Comparison of ENCODE assay signal across 8 cellular contexts in the genomic region with DNA sequence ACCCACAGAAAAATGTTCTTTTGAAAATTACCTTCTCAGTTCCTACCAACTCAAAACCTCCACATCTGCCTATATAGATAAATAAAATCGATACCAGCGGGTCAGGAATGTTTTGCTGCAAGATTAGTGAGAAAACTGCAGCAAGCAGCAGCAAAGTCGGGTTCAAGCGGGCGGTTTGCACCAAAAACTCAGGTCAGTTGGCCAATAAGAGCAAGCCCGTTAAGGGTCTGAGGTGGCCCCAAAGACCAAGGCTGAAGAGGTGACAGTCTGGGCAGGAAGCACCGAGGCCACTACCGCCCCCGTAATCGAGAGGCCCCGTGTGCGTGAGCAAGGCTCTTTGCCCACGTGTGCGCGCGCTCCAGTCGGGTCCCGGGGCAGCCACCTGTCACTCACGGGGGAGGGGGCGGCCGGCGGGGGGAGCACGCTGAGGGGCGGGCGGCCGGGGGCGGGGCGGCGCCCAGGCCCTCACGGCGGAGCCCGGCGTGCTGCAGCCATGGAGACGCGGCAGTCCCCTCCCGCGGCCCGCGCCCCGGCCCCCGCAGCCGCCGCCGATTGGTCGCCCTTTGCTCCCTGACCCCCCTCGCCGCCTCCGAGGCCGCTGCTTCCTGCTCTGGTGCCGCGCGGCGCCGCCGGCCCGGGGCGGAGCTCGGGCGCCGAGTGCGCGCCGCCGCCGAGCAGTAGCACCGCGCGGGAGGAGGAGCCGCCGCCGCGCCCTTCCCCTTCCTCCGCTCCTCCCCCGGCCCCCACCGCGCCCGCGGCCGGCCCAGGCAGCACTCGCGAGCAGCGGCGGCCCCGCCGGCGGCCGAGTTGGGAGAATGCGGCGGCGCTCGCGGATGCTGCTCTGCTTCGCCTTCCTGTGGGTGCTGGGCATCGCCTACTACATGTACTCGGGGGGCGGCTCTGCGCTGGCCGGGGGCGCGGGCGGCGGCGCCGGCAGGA. TPM values are rescaled to one million over a fixed set of nuclear protein-coding genes. Genes with fewer than 3 reads are reported as not detected.
A peak's percentile ranks its signal among the peaks of the same experiment; 100 is the strongest.
DNase-seq lines count a peak whose midpoint lies in the region; ATAC-seq and TF ChIP-seq lines count a peak whose summit lies in the region.

A gene (plus strand): TSS at position 773 of the 939 bp plus-strand sequence. CDS start 43 bp downstream, at position 816.

- peak; percentile 86 for ATAC-seq in GM19468 (IDR thresholded peaks at IDR 0.05; ENCODE audit: extremely low read depth, unreplicated experiment)
- peak; percentile 95 for ATAC-seq in lung (ENCODE audit: insufficient read depth, low FRiP score)

- H3K4me3 ChIP-seq in lung: peak within 1 kb of the TSS; percentile 88

- peak within 1 kb of the TSS; percentile 91 to 95 for H3K27ac ChIP-seq in lung (ENCODE audit: low read depth in 1 of 2, low read length in 1 of 2)

- peaks cover 4 to 7% of the 10 kb centered on the region in 2 donors for H3K4me1 ChIP-seq in lung (ENCODE audit: control insufficient read depth in 2 of 2, insufficient read depth in 2 of 2, low read length in 2 of 2)

- H3K9me3 ChIP-seq in lung (ENCODE audit: control insufficient read depth in 2 of 2, insufficient read depth in 1 of 2, low read length in 1 of 2): no peaks in the 10 kb centered on the region

- no peaks in the 10 kb centered on the region for H3K36me3 ChIP-seq in lung (ENCODE audit: control insufficient read depth in 2 of 2, insufficient read depth in 2 of 2, low read length in 2 of 2)

- TF ChIP-seq CTCF in lung (IDR thresholded peaks at IDR 0.05; ENCODE audit: control extremely low read depth, extremely low read depth): no peak

- whole genome bisulfite sequencing in lung, 2 donors: 1% methylated on average over 45 to 104 of the region's 104 CpGs

- peak; percentile 89 for DNase-seq in CMK (ENCODE audit: low read depth)
- peak; percentile 85 for DNase-seq in HPDE6-E6E7 (ENCODE audit: extremely low spot score)
- peak; percentile 84 for DNase-seq in NK-92 treated with Interleukin-12 subunit alpha and Interleukin-12 subunit beta, amount 100 ng/mL, for 24 hours (lab: John Stamatoyannopoulos, UW)
- peak; percentile 59 to 81 for DNase-seq in activated CD8-positive, alpha-beta memory T cell treated with anti-CD3 and anti-CD28 coated beads for 1 hour (ENCODE audit: extremely low read depth in 1 of 2, low read depth in 1 of 2)
- peak; percentile 82 for DNase-seq in effector CD4-positive, alpha-beta T cell
- DNase-seq in lung (ENCODE audit: low spot score): peak; percentile 90
- peak; percentile 68 to 87 (median 81) for DNase-seq in stimulated activated CD4-positive, alpha-beta T cell treated with anti-CD3 and anti-CD28 coated beads, TNF-alpha, amount 100 ng/mL, for 24 hours (ENCODE audit: low read depth in 3 of 3)

- H3K27me3 ChIP-seq in lung (ENCODE audit: control insufficient read depth, insufficient read depth): no peaks in the 10 kb centered on the region

RNA-seq across cellular contexts. Expression of the gene that starts here (rescaled TPM):
- total RNA-seq in lung: 100 to 1,000 TPM in 1 of 2 donors, 10 to 100 TPM in 1; 37.2 to 101 TPM
- polyA plus RNA-seq in lung: 10 to 100 TPM; 23.1 to 80.6 TPM

Comparison
In these comparisons a context has a peak if more than half of its experiments do, and no peak if none do; other contexts are left out.
1. Peak in every context shown above with its lines: DNase-seq, ATAC-seq, H3K4me3 ChIP-seq and H3K27ac ChIP-seq.